In genomic region chr5:140108093-140109049, GRCh38 we compare ENCODE assay signal across 8 cellular contexts. TPM values are rescaled to one million over a fixed set of nuclear protein-coding genes. Genes with fewer than 3 reads are reported as not detected.
DNase-seq lines count a peak whose midpoint lies in the region; ATAC-seq and TF ChIP-seq lines count a peak whose summit lies in the region.

No MANE protein-coding gene starts in this region.

- peak overlapping the region; percentile 98 for H3K27ac ChIP-seq in CD8-positive, alpha-beta T cell (ENCODE audit: low read depth, low read length)

- intact Hi-C loops in CD8-positive, alpha-beta T cell (cut with DNase I, micrococcal nuclease): loop anchor here (5.0 kb wide), 4 partner anchors 194 to 1219 kb away; partner anchors contain the start of genes PFDN1 (in 1 of the 2) and SRA1 (in 1 of the 2)
- intact Hi-C loops in activated CD4-positive, alpha-beta T cell treated with anti-CD3 and anti-CD28 coated beads, Interleukin-2, amount 10 ng/mL, durations not matched to agents 24 days and 14 days (cut with micrococcal nuclease): loop anchor here (1.0 to 5.0 kb wide), 2 partner anchors 10 to 294 kb away; partner anchors contain the start of gene ANKHD1

- peak overlapping the region; percentile 98 for H3K27ac Mint-ChIP-seq in CD8-positive, alpha-beta T cell
- peak overlapping the region; percentile 95 for H3K27ac Mint-ChIP-seq in activated CD4-positive, alpha-beta T cell treated with anti-CD3 and anti-CD28 coated beads, Interleukin-2, amount 10 ng/mL, durations not matched to agents 24 days and 14 days
- H3K27ac Mint-ChIP-seq in endothelial cell (ENCODE audit: unreplicated experiment): peak overlapping the region; percentile 78
- H3K27ac Mint-ChIP-seq in naive thymus-derived CD8-positive, alpha-beta T cell: peak overlapping the region; percentile 97 to 100 (median 99)

- peaks cover 17% of the 10 kb centered on the region for H3K27me3 Mint-ChIP-seq in CD8-positive, alpha-beta T cell (ENCODE audit: low read depth)
- H3K27me3 Mint-ChIP-seq in activated CD4-positive, alpha-beta T cell treated with anti-CD3 and anti-CD28 coated beads, Interleukin-2, amount 10 ng/mL, durations not matched to agents 24 days and 14 days: peaks cover 59% of the 10 kb centered on the region
- H3K27me3 Mint-ChIP-seq in endothelial cell (ENCODE audit: unreplicated experiment): peaks cover 18% of the 10 kb centered on the region
- H3K27me3 Mint-ChIP-seq in naive thymus-derived CD8-positive, alpha-beta T cell: peaks cover 0 to 14% (median 2%) of the 10 kb centered on the region in 5 donors

- no peaks in the 10 kb centered on the region for H3K9me3 Mint-ChIP-seq in CD8-positive, alpha-beta T cell
- H3K9me3 Mint-ChIP-seq in activated CD4-positive, alpha-beta T cell treated with anti-CD3 and anti-CD28 coated beads, Interleukin-2, amount 10 ng/mL, durations not matched to agents 24 days and 14 days: no peaks in the 10 kb centered on the region
- no peaks in the 10 kb centered on the region for H3K9me3 Mint-ChIP-seq in endothelial cell (ENCODE audit: unreplicated experiment)
- no peaks in the 10 kb centered on the region for H3K9me3 Mint-ChIP-seq in naive thymus-derived CD8-positive, alpha-beta T cell

- CTCF ChIA-PET in CD8-positive, alpha-beta T cell (lab: Charles Lee): interaction anchor here (1.3 to 3.4 kb wide), 4 partner anchors 10 to 37 kb away, joined by 4 to 17 read pairs (median 12); no protein-coding TSS in a partner anchor

- no peaks in the 10 kb centered on the region for H3K27me3 ChIP-seq in CD8-positive, alpha-beta T cell (ENCODE audit: insufficient read depth, low read length)

- POLR2A ChIA-PET in CD8-positive, alpha-beta T cell (lab: Charles Lee): interaction anchor here (0.6 to 1.4 kb wide), 12 partner anchors 9 to 1212 kb away, joined by 3 to 9 read pairs (median 4); partner anchors contain the start of genes ANKHD1, CYSTM1, PAIP2 and TAF7
- POLR2A ChIA-PET in naive thymus-derived CD8-positive, alpha-beta T cell (lab: Charles Lee): interaction anchor here (0.6 to 3.3 kb wide), 20 partner anchors 9 to 1692 kb away, joined by 3 to 35 read pairs (median 4); partner anchors contain the start of genes ANKHD1, CYSTM1, HSPA9 and IK

- H3K4me1 Mint-ChIP-seq in CD8-positive, alpha-beta T cell (ENCODE audit: low read depth): peaks cover 56% of the 10 kb centered on the region
- H3K4me1 Mint-ChIP-seq in activated CD4-positive, alpha-beta T cell treated with anti-CD3 and anti-CD28 coated beads, Interleukin-2, amount 10 ng/mL, durations not matched to agents 24 days and 14 days: peaks cover 37% of the 10 kb centered on the region
- peaks cover 32% of the 10 kb centered on the region for H3K4me1 Mint-ChIP-seq in endothelial cell (ENCODE audit: unreplicated experiment)
- peaks cover 24 to 59% (median 55%) of the 10 kb centered on the region in 4 donors for H3K4me1 Mint-ChIP-seq in naive thymus-derived CD8-positive, alpha-beta T cell

- no peak for TF ChIP-seq CTCF in CD8-positive, alpha-beta T cell (IDR thresholded peaks at IDR 0.05)
- TF ChIP-seq CTCF in endothelial cell (IDR thresholded peaks at IDR 0.05; ENCODE audit: unreplicated experiment): no peak

- peak overlapping the region; percentile 81 for H3K4me3 ChIP-seq in CD8-positive, alpha-beta T cell (ENCODE audit: low read depth, low read length)

- H3K4me1 ChIP-seq in CD8-positive, alpha-beta T cell (ENCODE audit: insufficient read depth, low read length): peaks cover 54% of the 10 kb centered on the region

- peak; percentile 2 for ATAC-seq in CD8-positive, alpha-beta T cell
- peak; percentile 33 for ATAC-seq in HG03060 (IDR thresholded peaks at IDR 0.05; ENCODE audit: low read depth, unreplicated experiment)
- peak; percentile 1 to 7 for ATAC-seq in naive thymus-derived CD8-positive, alpha-beta T cell
- ATAC-seq in GM21390 (IDR thresholded peaks at IDR 0.05; ENCODE audit: unreplicated experiment): no peak

- peak in 4 of 7 experiments; percentile 15 to 39 (median 24) for DNase-seq in CD8-positive, alpha-beta T cell
- DNase-seq in activated CD4-positive, alpha-beta T cell treated with anti-CD3 and anti-CD28 coated beads, Interleukin-2, amount 10 ng/mL, durations not matched to agents 24 days and 14 days: peak; percentile 77
- DNase-seq in endothelial cell (ENCODE audit: low spot score): peak; percentile 16
- DNase-seq in naive thymus-derived CD8-positive, alpha-beta T cell: peak in 8 of 10 donors; percentile 4 to 66 (median 30)
- no peak for DNase-seq in GM19238 (ENCODE audit: insufficient read length, low spot score)
- no peak for DNase-seq in NCI-H2196 treated with DMSO at 0.1 percent for 48 hours (lab: John Stamatoyannopoulos, UW; ENCODE audit: unreplicated experiment)

- H3K9me3 ChIP-seq in CD8-positive, alpha-beta T cell (ENCODE audit: low read length): no peaks in the 10 kb centered on the region

- peak overlapping the region; percentile 96 for H3K4me3 Mint-ChIP-seq in CD8-positive, alpha-beta T cell
- H3K4me3 Mint-ChIP-seq in activated CD4-positive, alpha-beta T cell treated with anti-CD3 and anti-CD28 coated beads, Interleukin-2, amount 10 ng/mL, durations not matched to agents 24 days and 14 days: peak overlapping the region; percentile 98
- peak overlapping the region; percentile 92 for H3K4me3 Mint-ChIP-seq in endothelial cell (ENCODE audit: unreplicated experiment)
- peak overlapping the region; percentile 90 to 98 (median 96) for H3K4me3 Mint-ChIP-seq in naive thymus-derived CD8-positive, alpha-beta T cell

- no peaks in the 10 kb centered on the region for H3K36me3 ChIP-seq in CD8-positive, alpha-beta T cell (ENCODE audit: insufficient read depth, low read length)

- H3K36me3 Mint-ChIP-seq in CD8-positive, alpha-beta T cell: peaks cover 4% of the 10 kb centered on the region
- peaks cover 5% of the 10 kb centered on the region for H3K36me3 Mint-ChIP-seq in activated CD4-positive, alpha-beta T cell treated with anti-CD3 and anti-CD28 coated beads, Interleukin-2, amount 10 ng/mL, durations not matched to agents 24 days and 14 days (ENCODE audit: low read depth)
- peaks cover 4% of the 10 kb centered on the region for H3K36me3 Mint-ChIP-seq in endothelial cell (ENCODE audit: low read depth, unreplicated experiment)
- H3K36me3 Mint-ChIP-seq in naive thymus-derived CD8-positive, alpha-beta T cell: peaks cover 0 to 2% (median 0%) of the 10 kb centered on the region in 3 donors

RNA-seq across cellular contexts. Expression of gene PURA, which starts 5.5 kb away (rescaled TPM):
- total RNA-seq in CD8-positive, alpha-beta T cell: 1 to 10 TPM; 4.0 to 4.3 TPM
- 11.1 and 12.0 TPM in 2 replicates for total RNA-seq in activated CD4-positive, alpha-beta T cell treated with anti-CD3 and anti-CD28 coated beads, Interleukin-2, amount 10 ng/mL, durations not matched to agents 24 days and 14 days
- 6.2 TPM for total RNA-seq in endothelial cell (ENCODE audit: unreplicated experiment)
- total RNA-seq in naive thymus-derived CD8-positive, alpha-beta T cell: 10 to 100 TPM; 29.6 to 30.4 TPM
- polyA plus RNA-seq in naive thymus-derived CD8-positive, alpha-beta T cell: 1 to 10 TPM; 4.4 to 4.7 (median 4.6) TPM

RNA-seq across cellular contexts. Expression of gene IGIP, which starts 17.4 kb away (rescaled TPM):
- under 1 TPM; 0.78 to 0.81 TPM for total RNA-seq in CD8-positive, alpha-beta T cell
- total RNA-seq in activated CD4-positive, alpha-beta T cell treated with anti-CD3 and anti-CD28 coated beads, Interleukin-2, amount 10 ng/mL, durations not matched to agents 24 days and 14 days: 2.8 TPM in 2 replicates
- 1.3 TPM for total RNA-seq in endothelial cell (ENCODE audit: unreplicated experiment)
- 10 to 100 TPM; 11.6 to 12.9 TPM for total RNA-seq in naive thymus-derived CD8-positive, alpha-beta T cell
- polyA plus RNA-seq in naive thymus-derived CD8-positive, alpha-beta T cell: under 1 TPM; 0.24 to 0.51 (median 0.39) TPM

Comparison
In these comparisons a context has a peak if more than half of its experiments do, and no peak if none do; other contexts are left out.
1. DNase-seq: peak in CD8-positive, alpha-beta T cell (4 of 7), activated CD4-positive, alpha-beta T cell treated with anti-CD3 and anti-CD28 coated beads, Interleukin-2, amount 10 ng/mL, durations not matched to agents 24 days and 14 days (single experiment), endothelial cell (single experiment) and naive thymus-derived CD8-positive, alpha-beta T cell (8 of 10); none in GM19238 (single experiment) and NCI-H2196 treated with DMSO at 0.1 percent for 48 hours (single experiment).
2. Peak in every context shown above with its lines, with median percentiles within 50 percentile points of each other: H3K27ac Mint-ChIP-seq and H3K4me3 Mint-ChIP-seq.